In the genomic region with DNA sequence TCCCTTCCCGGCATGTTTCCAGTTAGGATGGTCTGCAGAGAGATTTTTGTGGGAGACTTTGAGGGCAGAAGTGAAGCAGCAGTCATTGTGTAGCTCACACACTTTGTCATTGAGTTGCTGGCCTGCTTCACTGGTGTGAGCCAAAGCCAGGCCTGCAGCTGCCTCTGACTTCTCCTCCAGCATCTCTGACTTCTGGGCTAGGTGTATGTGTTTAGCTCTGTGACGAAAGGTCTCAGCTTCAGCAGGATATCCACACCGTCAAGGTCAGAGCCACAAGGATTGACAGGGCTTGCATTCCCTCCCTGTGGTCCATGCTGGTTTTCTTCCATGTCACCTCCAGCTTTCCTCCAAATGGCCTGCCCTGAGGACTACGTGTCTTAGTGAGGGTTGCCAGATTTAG, we compare ENCODE assay signal across 29 cellular contexts.
"Had no signal": no experiment of that assay in that cellular context is flagged by ENCODE, and none has a peak within 500 bp of the region (broad histone marks: within the 10 kb centered on the region; RNA-seq: fewer than 3 reads in every experiment).

No MANE protein-coding gene starts in this region.

- H3K9me3 Mint-ChIP-seq: activated CD4-positive, alpha-beta memory T cell treated with anti-CD3 and anti-CD28 coated beads for 36 hours; activated CD4-positive, alpha-beta T cell treated with anti-CD3 and anti-CD28 coated beads, Interleukin-2, amount 10 ng/mL, durations not matched to agents 24 days and 14 days; activated T-cell treated with anti-CD3 and anti-CD28 coated beads, Interleukin-2, amount 50 U/mL, for 24 hours; activated T-cell treated with anti-CD3 and anti-CD28 coated beads, Interleukin-2, amount 50 U/mL, for 72 hours; effector memory CD8-positive, alpha-beta T cell had no signal

- ATAC-seq: activated CD4-positive, alpha-beta T cell treated with anti-CD3 and anti-CD28 coated beads for 36 hours; activated CD8-positive, alpha-beta T cell treated with anti-CD3 and anti-CD28 coated beads, Interleukin-2, amount 10 ng/mL, durations not matched to agents 7 days and 5 days; activated T-cell treated with anti-CD3 and anti-CD28 coated beads, Interleukin-2, amount 50 U/mL, for 72 hours; effector memory CD8-positive, alpha-beta T cell; foreskin keratinocyte; gastroesophageal sphincter had no signal

- H3K36me3 ChIP-seq: brain microvascular endothelial cell, esophagus muscularis mucosa, gastroesophageal sphincter had no signal

- DNase-seq: activated CD4-positive, alpha-beta memory T cell treated with anti-CD3 and anti-CD28 coated beads for 36 hours; activated CD4-positive, alpha-beta T cell treated with anti-CD3 and anti-CD28 coated beads for 36 hours; activated CD4-positive, alpha-beta T cell treated with anti-CD3 and anti-CD28 coated beads, Interleukin-2, amount 10 ng/mL, durations not matched to agents 24 days and 14 days; activated CD4-positive, CD25-positive, alpha-beta regulatory T cell; activated CD4-positive, CD25-positive, alpha-beta regulatory T cell treated with anti-CD3 and anti-CD28 coated beads, Interleukin-2, amount 50 U/mL, for 72 hours; activated CD8-positive, alpha-beta memory T cell treated with anti-CD3 and anti-CD28 coated beads, Interleukin-2, amount 50 U/mL, for 48 hours; activated CD8-positive, alpha-beta T cell treated with anti-CD3 and anti-CD28 coated beads, Interleukin-2, amount 10 ng/mL, durations not matched to agents 7 days and 5 days; activated gamma-delta T cell treated with Interleukin-2 at 50 U/mL for 16 hours; activated naive CD4-positive, alpha-beta T cell treated with anti-CD3 and anti-CD28 coated beads, Interleukin-2, amount 50 U/mL, for 16 hours; activated naive CD4-positive, alpha-beta T cell treated with Interleukin-2 at 50 U/mL for 16 hours; activated T-cell treated with anti-CD3 and anti-CD28 coated beads for 4 hours; activated T-cell treated with anti-CD3 and anti-CD28 coated beads, Interleukin-2, amount 50 U/mL, for 24 hours; activated T-cell treated with anti-CD3 and anti-CD28 coated beads, Interleukin-2, amount 50 U/mL, for 72 hours; amniotic stem cell; anterior cingulate cortex; brain microvascular endothelial cell; caudate nucleus; cortex of kidney; dermis blood vessel endothelial cell; effector CD4-positive, alpha-beta T cell; effector memory CD8-positive, alpha-beta T cell; erythroblast; foreskin keratinocyte; T-helper 2 cell had no signal

- H3K4me1 ChIP-seq: esophagus muscularis mucosa, gastroesophageal sphincter had no signal

- H3K36me3 Mint-ChIP-seq: activated CD4-positive, alpha-beta memory T cell treated with anti-CD3 and anti-CD28 coated beads for 36 hours; activated naive CD8-positive, alpha-beta T cell had no signal

- H3K4me1 Mint-ChIP-seq: activated CD4-positive, alpha-beta T cell treated with anti-CD3 and anti-CD28 coated beads for 36 hours; activated CD4-positive, alpha-beta T cell treated with anti-CD3 and anti-CD28 coated beads, Interleukin-2, amount 10 ng/mL, durations not matched to agents 24 days and 14 days had no signal

- H3K4me3 ChIP-seq: esophagus muscularis mucosa, gastroesophageal sphincter had no signal

- H3K27me3 ChIP-seq: brain microvascular endothelial cell, esophagus muscularis mucosa, foreskin keratinocyte, gastroesophageal sphincter had no signal

- H3K9me3 ChIP-seq: esophagus muscularis mucosa, gastroesophageal sphincter had no signal

- H3K27me3 Mint-ChIP-seq: activated CD4-positive, alpha-beta memory T cell treated with anti-CD3 and anti-CD28 coated beads for 36 hours; activated CD4-positive, alpha-beta T cell treated with anti-CD3 and anti-CD28 coated beads for 36 hours; activated CD4-positive, alpha-beta T cell treated with anti-CD3 and anti-CD28 coated beads, Interleukin-2, amount 10 ng/mL, durations not matched to agents 24 days and 14 days; activated naive CD8-positive, alpha-beta T cell; activated T-cell treated with anti-CD3 and anti-CD28 coated beads, Interleukin-2, amount 50 U/mL, for 24 hours; effector memory CD8-positive, alpha-beta T cell had no signal

- H3K27ac Mint-ChIP-seq: activated CD4-positive, alpha-beta memory T cell treated with anti-CD3 and anti-CD28 coated beads for 36 hours; activated CD4-positive, alpha-beta T cell treated with anti-CD3 and anti-CD28 coated beads for 36 hours; activated CD4-positive, alpha-beta T cell treated with anti-CD3 and anti-CD28 coated beads, Interleukin-2, amount 10 ng/mL, durations not matched to agents 24 days and 14 days; activated CD8-positive, alpha-beta T cell treated with anti-CD3 and anti-CD28 coated beads, Interleukin-2, amount 10 ng/mL, durations not matched to agents 7 days and 5 days; activated naive CD8-positive, alpha-beta T cell; activated T-cell treated with anti-CD3 and anti-CD28 coated beads, Interleukin-2, amount 50 U/mL, for 24 hours; activated T-cell treated with anti-CD3 and anti-CD28 coated beads, Interleukin-2, amount 50 U/mL, for 72 hours; effector memory CD8-positive, alpha-beta T cell had no signal

- H3K27ac ChIP-seq: brain microvascular endothelial cell, esophagus muscularis mucosa, foreskin keratinocyte, gastroesophageal sphincter had no signal

- FAIRE-seq: astrocyte, colon had no signal

- H3K4me3 Mint-ChIP-seq: activated CD4-positive, alpha-beta memory T cell treated with anti-CD3 and anti-CD28 coated beads for 36 hours; activated CD4-positive, alpha-beta T cell treated with anti-CD3 and anti-CD28 coated beads for 36 hours; activated CD4-positive, alpha-beta T cell treated with anti-CD3 and anti-CD28 coated beads, Interleukin-2, amount 10 ng/mL, durations not matched to agents 24 days and 14 days; activated CD8-positive, alpha-beta T cell treated with anti-CD3 and anti-CD28 coated beads, Interleukin-2, amount 10 ng/mL, durations not matched to agents 7 days and 5 days; activated naive CD8-positive, alpha-beta T cell; activated T-cell treated with anti-CD3 and anti-CD28 coated beads, Interleukin-2, amount 50 U/mL, for 24 hours; activated T-cell treated with anti-CD3 and anti-CD28 coated beads, Interleukin-2, amount 50 U/mL, for 72 hours; effector memory CD8-positive, alpha-beta T cell had no signal
